In genomic region chr9:19769213-19769612, GRCh38 we compare ENCODE assay signal across 1 cellular context.
TF ChIP-seq lines count a peak whose summit lies in the region.

No MANE protein-coding gene starts in this region.

TF ChIP-seq in K562, 482 proteins besides CTCF, POLR2A, EP300 and RAD21:
- peak; percentile 19; the same call in 1 of the 2 replicates for TF ChIP-seq ATF3 (IDR thresholded peaks at IDR 0.05)
- TF ChIP-seq ATF3 (CRISPR knock-in tag; conservative IDR thresholded peaks at IDR 0.05), result no peak
- TF ChIP-seq MCM5 (IDR thresholded peaks at IDR 0.05; ENCODE audit: low read depth), result no peak
- TF ChIP-seq ILF3 (IDR thresholded peaks at IDR 0.05; ENCODE audit: borderline replicate concordance), result no peak
- TF ChIP-seq ZNF717 (CRISPR knock-in tag; IDR thresholded peaks at IDR 0.05), result no peak
- peak; percentile 84 for TF ChIP-seq FOSL1 (tag; conservative IDR thresholded peaks at IDR 0.05)
TF ChIP-seq in K562: peak in this region for 2.
